ENCODE assay signal across 1 cellular context in genomic region chr6:98921038-98921437, GRCh38.
TF ChIP-seq lines count a peak whose summit lies in the region.

No MANE protein-coding gene starts in this region.

TF ChIP-seq in WTC11, 78 proteins besides CTCF, POLR2A, EP300 and RAD21 (continued from another document):
- TF ChIP-seq PRDM15 (CRISPR knock-in tag; IDR thresholded peaks at IDR 0.05) = no peak
- no peak for TF ChIP-seq ZNF396 (CRISPR knock-in tag; IDR thresholded peaks at IDR 0.05; ENCODE audit: borderline replicate concordance)
- TF ChIP-seq ATF3 (CRISPR knock-in tag; conservative IDR thresholded peaks at IDR 0.05) = no peak
- TF ChIP-seq E2F5 (CRISPR knock-in tag; IDR thresholded peaks at IDR 0.05) = no peak
